16 cellular contexts compared by ENCODE assay signal in the genomic region with DNA sequence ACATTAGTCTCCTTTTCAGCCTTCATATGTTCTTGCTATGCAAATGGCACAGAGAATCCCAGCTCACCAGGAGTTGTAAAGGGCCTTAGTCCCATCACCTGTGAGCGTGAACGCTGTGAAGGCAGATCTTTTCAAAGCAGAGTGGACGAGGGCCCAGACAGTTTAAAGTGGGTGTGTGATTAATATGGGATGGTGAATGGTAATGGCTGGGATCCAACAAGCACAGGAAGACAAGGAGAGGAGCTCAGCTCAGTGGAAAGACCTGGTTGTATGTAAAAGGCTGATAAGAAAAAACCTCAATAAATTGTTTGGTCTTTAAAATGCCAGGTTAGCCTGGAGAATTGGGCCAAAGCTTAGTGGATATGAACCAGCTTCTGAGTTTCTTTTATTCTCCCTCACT.
DNase-seq lines count a peak whose midpoint lies in the region; ATAC-seq lines count a peak whose summit lies in the region.
"Had no signal": no experiment of that assay in that cellular context is flagged by ENCODE, and none has a peak within 500 bp of the region (broad histone marks: within the 10 kb centered on the region; RNA-seq: fewer than 3 reads in every experiment).

No MANE protein-coding gene starts in this region.

- no peak for ATAC-seq in HG03439 (IDR thresholded peaks at IDR 0.05; ENCODE audit: unreplicated experiment)
- ATAC-seq: CD8-positive, alpha-beta T cell had no signal

- peak; percentile 4 for DNase-seq in NCI-H1092 treated with DMSO at 0.1 percent for 48 hours (lab: John Stamatoyannopoulos, UW)
- DNase-seq in NCI-H1092 (lab: John Stamatoyannopoulos, UW), result no peak
- DNase-seq in NCI-H69 (lab: John Stamatoyannopoulos, UW), result peak; percentile 34
- peak; percentile 9 for DNase-seq in astrocyte of the hippocampus (ENCODE audit: low read depth, low spot score)
- DNase-seq in HT-29 (ENCODE audit: low spot score), result no peak
- DNase-seq in NCI-H1436 (lab: John Stamatoyannopoulos, UW), result no peak
- DNase-seq in GDM1 (lab: John Stamatoyannopoulos, UW), result no peak
- DNase-seq: ACHN; CD8-positive, alpha-beta T cell; DND-41; KG1; NCI-H187; NCI-H226; NCI-H524 treated with DMSO at 0.1 percent for 48 hours; RPMI8226 had no signal

Comparison
In these comparisons a context has a peak if more than half of its experiments do, and no peak if none do; other contexts are left out.
1. DNase-seq: peak in NCI-H1092 treated with DMSO at 0.1 percent for 48 hours (single experiment), NCI-H69 (single experiment) and astrocyte of the hippocampus (single experiment); none in NCI-H1092 (single experiment), HT-29 (single experiment), NCI-H1436 (single experiment) and GDM1 (single experiment).